ENCODE assay signal across 28 cellular contexts in the genomic region with DNA sequence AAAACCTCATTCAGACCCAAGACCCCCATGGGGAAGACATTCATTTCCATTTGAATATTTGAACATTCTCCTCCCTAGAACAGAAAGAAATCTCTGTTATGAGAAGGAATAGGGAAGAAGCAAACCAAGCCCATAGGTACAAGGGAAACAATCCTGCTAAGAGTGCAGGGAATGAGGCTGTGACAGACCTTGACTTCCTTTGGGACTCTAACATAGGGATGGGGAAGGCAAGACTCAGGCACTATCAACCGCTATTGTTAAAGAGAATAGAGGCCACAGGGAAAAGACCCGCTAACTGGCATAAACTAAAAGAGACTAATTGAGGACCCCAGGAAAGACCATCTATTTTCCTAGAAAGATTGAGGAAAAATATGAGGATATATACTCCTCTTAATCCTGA.
"Had no signal": no experiment of that assay in that cellular context is flagged by ENCODE, and none has a peak within 500 bp of the region (broad histone marks: within the 10 kb centered on the region; RNA-seq: fewer than 3 reads in every experiment).

No MANE protein-coding gene starts in this region.

- H3K9me3 ChIP-seq: ovary, psoas muscle, right lobe of liver, sigmoid colon, thoracic aorta, thyroid gland, tibial nerve, upper lobe of right lung, uterus had no signal

- H3K27ac ChIP-seq: neural progenitor cell, ovary, parathyroid adenoma, psoas muscle, right lobe of liver, sigmoid colon, stomach, thoracic aorta, thyroid gland, tibial nerve, upper lobe of right lung, uterus had no signal

- H3K4me3 Mint-ChIP-seq: natural killer cell; nephron; neural progenitor cell; stimulated activated effector memory CD8-positive, alpha-beta T cell treated with anti-CD3 and anti-CD28 coated beads, Interleukin-12 subunit alpha, Interleukin-12 subunit beta, amount 100 ng/mL, for 72 hours; stimulated activated naive B cell treated with anti-CD40 and anti-IgM and Interleukin-4, amounts not matched to agents 10 μg/mL and 1 μg/mL and 100 μg/mL, for 72 hours; stimulated activated naive CD8-positive, alpha-beta T cell treated with anti-CD3 and anti-CD28 coated beads, Interleukin-15, Interleukin-2, amounts not matched to agents 100 ng/mL and 50 ng/mL, for 24 hours had no signal

- H3K27me3 ChIP-seq: neural progenitor cell, ovary, right lobe of liver, sigmoid colon, stomach, thyroid gland, tibial nerve, upper lobe of right lung, uterus had no signal

- H3K4me3 ChIP-seq: neural progenitor cell, ovary, psoas muscle, right lobe of liver, sigmoid colon, stomach, thoracic aorta, thyroid gland, tibial nerve, upper lobe of right lung, uterus had no signal

- H3K4me1 ChIP-seq: neural progenitor cell, parathyroid adenoma, psoas muscle, right lobe of liver, sigmoid colon, stomach, thyroid gland, tibial nerve, upper lobe of right lung, uterus had no signal

- H3K36me3 ChIP-seq: neural progenitor cell, ovary, right lobe of liver, sigmoid colon, stomach, thoracic aorta, thyroid gland, tibial nerve, upper lobe of right lung, uterus had no signal

- H3K9me3 Mint-ChIP-seq: nephron, neural progenitor cell had no signal

- FAIRE-seq: small intestine had no signal

- H3K27me3 Mint-ChIP-seq: progenitor cell of endocrine pancreas; stimulated activated naive B cell treated with anti-CD40 and anti-IgM and Interleukin-4, amounts not matched to agents 10 μg/mL and 1 μg/mL and 100 μg/mL, for 72 hours; stimulated activated naive CD8-positive, alpha-beta T cell treated with anti-CD3 and anti-CD28 coated beads, Interleukin-15, Interleukin-2, amounts not matched to agents 100 ng/mL and 50 ng/mL, for 24 hours had no signal

- H3K27ac Mint-ChIP-seq: natural killer cell; nephron; neural progenitor cell; progenitor cell of endocrine pancreas; stimulated activated effector memory CD8-positive, alpha-beta T cell treated with anti-CD3 and anti-CD28 coated beads, Interleukin-12 subunit alpha, Interleukin-12 subunit beta, amount 100 ng/mL, for 72 hours; stimulated activated naive B cell treated with anti-CD40 and anti-IgM and Interleukin-4, amounts not matched to agents 10 μg/mL and 1 μg/mL and 100 μg/mL, for 72 hours; stimulated activated naive CD8-positive, alpha-beta T cell treated with anti-CD3 and anti-CD28 coated beads, Interleukin-15, Interleukin-2, amounts not matched to agents 100 ng/mL and 50 ng/mL, for 24 hours had no signal

- H3K4me2 ChIP-seq: neural progenitor cell had no signal

- H3K4me1 Mint-ChIP-seq: natural killer cell; nephron; neural progenitor cell; stimulated activated effector memory CD8-positive, alpha-beta T cell treated with anti-CD3 and anti-CD28 coated beads, Interleukin-12 subunit alpha, Interleukin-12 subunit beta, amount 100 ng/mL, for 72 hours; stimulated activated naive B cell treated with anti-CD40 and anti-IgM and Interleukin-4, amounts not matched to agents 10 μg/mL and 1 μg/mL and 100 μg/mL, for 72 hours had no signal

- H3K79me2 ChIP-seq: parathyroid adenoma had no signal

- DNase-seq: natural killer cell; occipital lobe; ovary; posterior cingulate gyrus; psoas muscle; right cardiac atrium; right lobe of liver; sigmoid colon; small intestine; stimulated activated CD4-positive, alpha-beta T cell treated with anti-CD3 and anti-CD28 coated beads, Interleukin-15, amount 100 ng/mL, for 24 hours; stimulated activated CD4-positive, alpha-beta T cell treated with anti-CD3 and anti-CD28 coated beads, Interleukin-2, amount 100 ng/mL, for 24 hours; stimulated activated CD4-positive, alpha-beta T cell treated with anti-CD3 and anti-CD28 coated beads, Interleukin-2, amount 100 ng/mL, for 48 hours; stimulated activated CD4-positive, alpha-beta T cell treated with anti-CD3 and anti-CD28 coated beads, Interleukin-4, amount 100 ng/mL, for 24 hours; stimulated activated naive B cell treated with anti-CD40 and anti-IgM and Interleukin-4, amounts not matched to agents 10 μg/mL and 1 μg/mL and 100 μg/mL, for 72 hours; stimulated activated naive CD4-positive, alpha-beta T cell treated with Interleukin-2 at 50 U/mL for 16 hours; stomach; thyroid gland; trophoblast cell; upper lobe of right lung; uterus had no signal

- H2AFZ ChIP-seq: neural progenitor cell, parathyroid adenoma had no signal

- H3K36me3 Mint-ChIP-seq: natural killer cell; neural progenitor cell; stimulated activated effector memory CD8-positive, alpha-beta T cell treated with anti-CD3 and anti-CD28 coated beads, Interleukin-12 subunit alpha, Interleukin-12 subunit beta, amount 100 ng/mL, for 72 hours; stimulated activated naive B cell treated with anti-CD40 and anti-IgM and Interleukin-4, amounts not matched to agents 10 μg/mL and 1 μg/mL and 100 μg/mL, for 72 hours had no signal

- ATAC-seq: natural killer cell; psoas muscle; right cardiac atrium; right lobe of liver; stimulated activated effector memory CD8-positive, alpha-beta T cell treated with anti-CD3 and anti-CD28 coated beads, Interleukin-12 subunit alpha, Interleukin-12 subunit beta, amount 100 ng/mL, for 72 hours; stimulated activated naive B cell treated with anti-CD40 and anti-IgM and Interleukin-4, amounts not matched to agents 10 μg/mL and 1 μg/mL and 100 μg/mL, for 72 hours; upper lobe of right lung had no signal
